16 cellular contexts compared by ENCODE assay signal in genomic region chr5:166430491-166431319, GRCh38.
DNase-seq lines count a peak whose midpoint lies in the region; ATAC-seq lines count a peak whose summit lies in the region.
"Had no signal": no experiment of that assay in that cellular context is flagged by ENCODE, and none has a peak within 500 bp of the region (broad histone marks: within the 10 kb centered on the region; RNA-seq: fewer than 3 reads in every experiment).

No MANE protein-coding gene starts in this region.

- H3K27ac ChIP-seq in ectodermal cell (ENCODE audit: insufficient read depth, low read depth, low read length, poor library complexity, severe bottlenecking): peak overlapping the region; percentile 56
- peak overlapping the region; percentile 96 for H3K27ac ChIP-seq in iPS-20b (ENCODE audit: low read length)
- H3K27ac ChIP-seq in neuronal stem cell (replicated peaks; ENCODE audit: low read length): peak overlapping the region; percentile 80

- peak; percentile 13 for DNase-seq in NCI-H2227 (lab: John Stamatoyannopoulos, UW; ENCODE audit: unreplicated experiment)
- DNase-seq in neuronal stem cell (ENCODE audit: low spot score): peak; percentile 46
- DNase-seq in Right ventricle myocardium superior: no peak
- no peak for DNase-seq in activated CD8-positive, alpha-beta memory T cell treated with anti-CD3 and anti-CD28 coated beads, Interleukin-2, amount 10 ng/mL, durations not matched to agents 7 days and 5 days
- DNase-seq: BE2C, KBM-7, NCI-H1092, NCI-H2107, NCI-H446, NCI-H748 treated with DMSO at 0.1 percent for 48 hours, SK-N-SH had no signal

- no peak overlapping the region for H2BK120ac ChIP-seq in neuronal stem cell (ENCODE audit: low read depth, low read length)

- H2BK12ac ChIP-seq in neuronal stem cell (ENCODE audit: low read length): no peak overlapping the region

- H3K4me1 Mint-ChIP-seq in activated CD8-positive, alpha-beta memory T cell treated with anti-CD3 and anti-CD28 coated beads, Interleukin-2, amount 10 ng/mL, durations not matched to agents 7 days and 5 days: no peaks in the 10 kb centered on the region

- no peak overlapping the region for H3K23ac ChIP-seq in neuronal stem cell (ENCODE audit: low read depth, low read length, poor library complexity)

- H3K9ac ChIP-seq in iPS-20b (ENCODE audit: low read depth, low read length) (peak overlapping the region; percentile 62), neuronal stem cell (ENCODE audit: low read depth, low read length, poor library complexity) (no peak overlapping the region)
- H3K9ac ChIP-seq: SK-N-SH had no signal

- peak overlapping the region; percentile 39 for H3K4me2 ChIP-seq in neuronal stem cell (ENCODE audit: insufficient read depth, low read length, poor library complexity, severe bottlenecking)
- H3K4me2 ChIP-seq: SK-N-SH had no signal

- H3K27me3 Mint-ChIP-seq in activated CD8-positive, alpha-beta memory T cell treated with anti-CD3 and anti-CD28 coated beads, Interleukin-2, amount 10 ng/mL, durations not matched to agents 7 days and 5 days: no peaks in the 10 kb centered on the region

- H4K8ac ChIP-seq in neuronal stem cell (ENCODE audit: low read depth, low read length): no peak overlapping the region

- no peak overlapping the region for H3K4me3 Mint-ChIP-seq in activated CD8-positive, alpha-beta memory T cell treated with anti-CD3 and anti-CD28 coated beads, Interleukin-2, amount 10 ng/mL, durations not matched to agents 7 days and 5 days

- WGBS in ectodermal cell, 2 experiments: 0% methylated on average over 3 to 5 of the region's 5 CpGs
- WGBS in neuronal stem cell (ENCODE audit: extremely low coverage in 2 of 2, insufficient read length in 2 of 2, insufficient replicate concordance in 1 of 2), 2 donors: no CpG with 5 or more reads among the region's 5 CpGs

- H3K27me3 ChIP-seq in ectodermal cell (ENCODE audit: control insufficient read depth, insufficient read depth, low read length, poor library complexity, severe bottlenecking): no peaks in the 10 kb centered on the region
- no peaks in the 10 kb centered on the region for H3K27me3 ChIP-seq in iPS-20b (ENCODE audit: insufficient read depth, low read length)
- H3K27me3 ChIP-seq in neuronal stem cell (ENCODE audit: control insufficient read depth in 3 of 3, insufficient read depth in 3 of 3, low read depth in 1 of 3, low read length in 3 of 3): no peaks in the 10 kb centered on the region
- H3K27me3 ChIP-seq: BE2C had no signal

- H3K18ac ChIP-seq in neuronal stem cell (ENCODE audit: low read length): peak overlapping the region; percentile 2

- H2BK15ac ChIP-seq in neuronal stem cell (ENCODE audit: low read length): no peak overlapping the region

- no peaks in the 10 kb centered on the region for H3K36me3 Mint-ChIP-seq in activated CD8-positive, alpha-beta memory T cell treated with anti-CD3 and anti-CD28 coated beads, Interleukin-2, amount 10 ng/mL, durations not matched to agents 7 days and 5 days

- no peak overlapping the region for H4K91ac ChIP-seq in neuronal stem cell (ENCODE audit: low read depth, low read length, poor library complexity)

- no peak overlapping the region for H3K14ac ChIP-seq in neuronal stem cell (ENCODE audit: low read length)

- H3K9me3 Mint-ChIP-seq in activated CD8-positive, alpha-beta memory T cell treated with anti-CD3 and anti-CD28 coated beads, Interleukin-2, amount 10 ng/mL, durations not matched to agents 7 days and 5 days (ENCODE audit: low read depth): peaks cover 11% of the 10 kb centered on the region

- CTCF ChIA-PET in activated CD8-positive, alpha-beta memory T cell treated with anti-CD3 and anti-CD28 coated beads, Interleukin-2, amount 10 ng/mL, durations not matched to agents 7 days and 5 days (lab: Charles Lee): no interaction called here

- ATAC-seq in Right ventricle myocardium superior (ENCODE audit: poor library complexity): no peak
- ATAC-seq in activated CD8-positive, alpha-beta memory T cell treated with anti-CD3 and anti-CD28 coated beads, Interleukin-2, amount 10 ng/mL, durations not matched to agents 7 days and 5 days: no peak
- no peak for ATAC-seq in HG03520 (IDR thresholded peaks at IDR 0.05; ENCODE audit: unreplicated experiment)
- ATAC-seq: Panc1, Right ventricle myocardium inferior had no signal

- no peak overlapping the region for H3K27ac Mint-ChIP-seq in activated CD8-positive, alpha-beta memory T cell treated with anti-CD3 and anti-CD28 coated beads, Interleukin-2, amount 10 ng/mL, durations not matched to agents 7 days and 5 days

- no peak overlapping the region for H3K4me3 ChIP-seq in ectodermal cell (ENCODE audit: insufficient read depth, low read depth, low read length)
- H3K4me3 ChIP-seq in iPS-20b (ENCODE audit: low read length): peak overlapping the region; percentile 52
- peak overlapping the region in 1 of 2 donors; percentile 1 for H3K4me3 ChIP-seq in neuronal stem cell (ENCODE audit: low read length in 2 of 2)

- H3K4me1 ChIP-seq in ectodermal cell (ENCODE audit: control insufficient read depth, insufficient read depth, low read length) (peaks cover 23% of the 10 kb centered on the region), iPS-20b (ENCODE audit: insufficient read depth, low read length) (peaks cover 29% of the 10 kb centered on the region), neuronal stem cell (ENCODE audit: control insufficient read depth in 2 of 2, insufficient read depth in 1 of 2, low read depth in 1 of 2, low read length in 2 of 2) (peaks cover 19 to 22% of the 10 kb centered on the region in 2 donors)
- H3K4me1 ChIP-seq: BE2C had no signal

- intact Hi-C loops in Right ventricle myocardium superior (cut with DNase I): no loop called here

- H3K36me3 ChIP-seq in ectodermal cell (ENCODE audit: control insufficient read depth, insufficient read depth, low read length): no peaks in the 10 kb centered on the region
- H3K36me3 ChIP-seq in iPS-20b (ENCODE audit: insufficient read depth, low read depth, low read length): no peaks in the 10 kb centered on the region
- H3K36me3 ChIP-seq in neuronal stem cell (replicated peaks in 1 of 2; ENCODE audit: control insufficient read depth in 2 of 2, insufficient read depth in 2 of 2, low read length in 2 of 2): no peaks in the 10 kb centered on the region
- H3K36me3 ChIP-seq: BE2C had no signal

- no peak overlapping the region for H3K4ac ChIP-seq in neuronal stem cell (ENCODE audit: low read length)

- H2BK5ac ChIP-seq in neuronal stem cell (ENCODE audit: low read length): no peak overlapping the region

- H3K79me1 ChIP-seq in neuronal stem cell (ENCODE audit: low read depth, low read length): no peaks in the 10 kb centered on the region

- H3K9me3 ChIP-seq in ectodermal cell (ENCODE audit: control insufficient read depth, low read length) (no peaks in the 10 kb centered on the region), iPS-20b (ENCODE audit: insufficient read depth, low read depth, low read length) (no peaks in the 10 kb centered on the region), neuronal stem cell (replicated peaks in 1 of 2; ENCODE audit: control insufficient read depth in 2 of 2, insufficient read depth in 1 of 2, low read depth in 1 of 2, low read length in 2 of 2) (no peaks in the 10 kb centered on the region)
- H3K9me3 ChIP-seq: BE2C, SK-N-SH had no signal

- H2AFZ ChIP-seq in neuronal stem cell (ENCODE audit: low read length): peak overlapping the region; percentile 77

- no peak overlapping the region for H2AK5ac ChIP-seq in neuronal stem cell (ENCODE audit: low read depth, low read length)

Comparison
In these comparisons a context has a peak if more than half of its experiments do, and no peak if none do; other contexts are left out.
1. DNase-seq: peak in NCI-H2227 (single experiment) and neuronal stem cell (single experiment); none in Right ventricle myocardium superior (single experiment) and activated CD8-positive, alpha-beta memory T cell treated with anti-CD3 and anti-CD28 coated beads, Interleukin-2, amount 10 ng/mL, durations not matched to agents 7 days and 5 days (single experiment).
2. Peak in every context shown above with its lines, with median percentiles within 50 percentile points of each other: H3K27ac ChIP-seq.